Comparison of ENCODE assay signal across 9 cellular contexts in genomic region chr11:126561327-126561893, GRCh38.
A peak's percentile ranks its signal among the peaks of the same experiment; 100 is the strongest.
DNase-seq lines count a peak whose midpoint lies in the region; ATAC-seq and TF ChIP-seq lines count a peak whose summit lies in the region.
"Had no signal": no experiment of that assay in that cellular context is flagged by ENCODE, and none has a peak within 500 bp of the region (broad histone marks: within the 10 kb centered on the region; RNA-seq: fewer than 3 reads in every experiment).

No MANE protein-coding gene starts in this region.

- peaks cover 33% of the 10 kb centered on the region for H3K4me1 Mint-ChIP-seq in WTC11
- H3K4me1 Mint-ChIP-seq: nephron had no signal

- no peaks in the 10 kb centered on the region for H3K36me3 Mint-ChIP-seq in WTC11

- no peak overlapping the region for H3K4me3 ChIP-seq in coronary artery

- no peak overlapping the region for H3K27ac ChIP-seq in coronary artery

- no peaks in the 10 kb centered on the region for H3K9me3 Mint-ChIP-seq in WTC11
- H3K9me3 Mint-ChIP-seq: nephron had no signal

- POLR2A ChIA-PET in WTC11 (lab: Charles Lee): interaction anchor here (0.6 kb wide), 1 partner anchor 47 kb away, joined by 3 read pairs; no protein-coding TSS in a partner anchor

- TF ChIP-seq CTCF in AG09319 (IDR thresholded peaks at IDR 0.05; ENCODE audit: low read depth, low read length): no peak
- TF ChIP-seq CTCF in WTC11 (IDR thresholded peaks at IDR 0.05): no peak
- no peak for TF ChIP-seq CTCF in coronary artery (IDR thresholded peaks at IDR 0.05)

- CTCF ChIA-PET in WTC11 (lab: Charles Lee): interaction anchor here (0.5 to 1.8 kb wide), 9 partner anchors 9 to 429 kb away, joined by 3 to 17 read pairs (median 5); no protein-coding TSS in a partner anchor

- ATAC-seq in WTC11 (peak; percentile 57), HG03025 (IDR thresholded peaks at IDR 0.05; ENCODE audit: low FRiP score, unreplicated experiment) (no peak)

- peaks cover 35% of the 10 kb centered on the region for H3K27me3 Mint-ChIP-seq in WTC11 (ENCODE audit: low read depth)

- H3K4me3 Mint-ChIP-seq in WTC11: no peak overlapping the region
- H3K4me3 Mint-ChIP-seq: nephron had no signal

- DNase-seq in AG09319 (ENCODE audit: extremely low read depth, low read depth): peak; percentile 29
- DNase-seq in HCEC 1CT: peak; percentile 39
- peak; percentile 80 for DNase-seq in WTC11 (ENCODE audit: low spot score)
- DNase-seq in iPS-NIHi11 (ENCODE audit: low spot score): peak; percentile 83
- DNase-seq in coronary artery (ENCODE audit: low spot score): no peak
- no peak for DNase-seq in GOT3 (lab: John Stamatoyannopoulos, UW)
- DNase-seq in NCI-H2171 treated with DMSO at 0.1 percent for 48 hours (lab: John Stamatoyannopoulos, UW): no peak

- H3K27ac Mint-ChIP-seq in WTC11: no peak overlapping the region
- H3K27ac Mint-ChIP-seq: nephron had no signal

TF ChIP-seq in WTC11, 78 proteins besides CTCF, POLR2A, EP300 and RAD21 (continues in another document):
- TF ChIP-seq ZNF512 (CRISPR knock-in tag; IDR thresholded peaks at IDR 0.05; ENCODE audit: borderline replicate concordance) (no peak), ELF4 (CRISPR knock-in tag; IDR thresholded peaks at IDR 0.05; ENCODE audit: low read depth) (no peak), ZNF425 (CRISPR knock-in tag; conservative IDR thresholded peaks at IDR 0.05) (no peak), ESRRA (CRISPR knock-in tag; IDR thresholded peaks at IDR 0.05; ENCODE audit: borderline replicate concordance) (no peak), FOXJ3 (CRISPR knock-in tag; IDR thresholded peaks at IDR 0.05; ENCODE audit: borderline replicate concordance) (0 out of 2 replicates have a peak, but pooled peaks have one; percentile 25), NR3C1 (CRISPR knock-in tag; conservative IDR thresholded peaks at IDR 0.05; ENCODE audit: low read depth) (0 out of 2 replicates have a peak, but pooled peaks have one; percentile 55), HMGXB4 (CRISPR knock-in tag; IDR thresholded peaks at IDR 0.05) (no peak), ZNF671 (CRISPR knock-in tag; IDR thresholded peaks at IDR 0.05) (no peak), PRDM15 (CRISPR knock-in tag; IDR thresholded peaks at IDR 0.05) (no peak), ZSCAN18 (CRISPR knock-in tag; IDR thresholded peaks at IDR 0.05) (no peak)

Comparison
In these comparisons a context has a peak if more than half of its experiments do, and no peak if none do; other contexts are left out.
1. DNase-seq: peak in AG09319 (single experiment), HCEC 1CT (single experiment), WTC11 (single experiment) and iPS-NIHi11 (single experiment); none in coronary artery (single experiment), GOT3 (single experiment) and NCI-H2171 treated with DMSO at 0.1 percent for 48 hours (single experiment).